Comparison of ENCODE assay signal across 20 cellular contexts in genomic region chr11:106305458-106305857, GRCh38.
"Had no signal": no experiment of that assay in that cellular context is flagged by ENCODE, and none has a peak within 500 bp of the region (broad histone marks: within the 10 kb centered on the region; RNA-seq: fewer than 3 reads in every experiment).

No MANE protein-coding gene starts in this region.

- H3K4me1 ChIP-seq: adrenal gland, psoas muscle, right atrium auricular region, tibial artery, uterus had no signal

- H3K9me3 ChIP-seq: adrenal gland, ovary, psoas muscle, tibial artery, uterus had no signal

- H3K36me3 ChIP-seq: adrenal gland, ovary, right atrium auricular region, tibial artery, uterus had no signal

- H3K4me3 ChIP-seq: adrenal gland, coronary artery, ovary, psoas muscle, right atrium auricular region, tibial artery, uterus had no signal

- H3K27me3 ChIP-seq: adrenal gland, ovary, right atrium auricular region, tibial artery, uterus had no signal

- DNase-seq: activated B cell treated with CpG ODN at 0.5 μM for 24 hours; activated CD4-positive, alpha-beta T cell treated with anti-CD3 and anti-CD28 coated beads for 4 hours; activated CD4-positive, alpha-beta T cell treated with anti-CD3 and anti-CD28 coated beads, Interleukin-2, amount 50 U/mL, for 48 hours; activated CD8-positive, alpha-beta memory T cell treated with anti-CD3 and anti-CD28 coated beads, Interleukin-2, amount 50 U/mL, for 48 hours; activated naive CD4-positive, alpha-beta T cell; activated T-cell treated with anti-CD3 and anti-CD28 coated beads, Interleukin-2, amount 50 U/mL, for 4 hours; adrenal gland; cerebellar nuclear complex; foreskin fibroblast; ovary; psoas muscle; stimulated activated CD4-positive, alpha-beta T cell treated with anti-CD3 and anti-CD28 coated beads, Interleukin-12 subunit alpha, Interleukin-12 subunit beta, amount 100 ng/mL, for 4 hours; stimulated activated naive CD8-positive, alpha-beta T cell treated with anti-CD3 and anti-CD28 coated beads, Interleukin-15, amount 100 ng/mL, for 72 hours; T1000; tibial artery; uterus had no signal

- H3K27ac ChIP-seq: adrenal gland, coronary artery, ovary, psoas muscle, right atrium auricular region, tibial artery, uterus had no signal

- ATAC-seq: activated T-cell treated with anti-CD3 and anti-CD28 coated beads, Interleukin-2, amount 50 U/mL, for 4 hours; left lobe of liver; natural killer cell treated with Interleukin-12 subunit alpha and Interleukin-12 subunit beta and Interleukin-15 and Interleukin-18, amount 100 ng/mL, for 72 hours; psoas muscle; stimulated activated naive CD8-positive, alpha-beta T cell treated with anti-CD3 and anti-CD28 coated beads, Interleukin-15, amount 100 ng/mL, for 72 hours had no signal
